28 cellular contexts compared by ENCODE assay signal in genomic region chr22:19968450-19968891, GRCh38. TPM values are rescaled to one million over a fixed set of nuclear protein-coding genes. Genes with fewer than 3 reads are reported as not detected.
"Had no signal": no experiment of that assay in that cellular context is flagged by ENCODE, and none has a peak within 500 bp of the region (broad histone marks: within the 10 kb centered on the region; RNA-seq: fewer than 3 reads in every experiment).

No MANE protein-coding gene starts in this region.

- H3K27me3 ChIP-seq: brain microvascular endothelial cell, dorsolateral prefrontal cortex, neutrophil, ovary, suprapubic skin, tibial artery, upper lobe of right lung had no signal

- FAIRE-seq: astrocyte had no signal

- H3K9me3 ChIP-seq: lower lobe of right lung, mucosa of descending colon, neutrophil, ovary, suprapubic skin, tibial artery, upper lobe of right lung had no signal

- H3K36me3 ChIP-seq: ovary had no signal

- H3K4me2 ChIP-seq: smooth muscle cell had no signal

- DNase-seq: activated CD4-positive, alpha-beta memory T cell treated with anti-CD3 and anti-CD28 coated beads for 36 hours; activated CD4-positive, alpha-beta T cell treated with anti-CD3 and anti-CD28 coated beads for 36 hours; activated CD4-positive, CD25-positive, alpha-beta regulatory T cell; activated CD8-positive, alpha-beta memory T cell treated with anti-CD3 and anti-CD28 coated beads, Interleukin-2, amount 50 U/mL, for 4 hours; activated gamma-delta T cell; activated naive CD4-positive, alpha-beta T cell treated with anti-CD3 and anti-CD28 coated beads, Interleukin-2, amount 10 ng/mL, durations not matched to agents 7 days and 5 days; activated naive CD8-positive, alpha-beta T cell treated with anti-CD3 and anti-CD28 coated beads, Interleukin-2, amount 10 ng/mL, durations not matched to agents 7 days and 5 days; activated T-cell treated with anti-CD3 and anti-CD28 coated beads, Interleukin-2, amount 50 U/mL, for 24 hours; brain microvascular endothelial cell; dorsolateral prefrontal cortex; effector memory CD4-positive, alpha-beta T cell; head of caudate nucleus; hypothalamus; immature natural killer cell; lower lobe of right lung; ovary; stimulated activated CD4-positive, alpha-beta T cell treated with anti-CD3 and anti-CD28 coated beads, Interleukin-1b, Interleukin-23, amount 100 ng/mL, for 48 hours; stimulated activated CD4-positive, alpha-beta T cell treated with anti-CD3 and anti-CD28 coated beads, Interleukin-4, amount 100 ng/mL, for 4 hours; stimulated activated CD8-positive, alpha-beta memory T cell treated with anti-CD3 and anti-CD28 coated beads, Interleukin-4, amount 100 ng/mL, for 48 hours; T-helper 1 cell; tibial artery; upper lobe of right lung had no signal

- H3K27ac ChIP-seq: brain microvascular endothelial cell, coronary artery, lower lobe of right lung, neutrophil, ovary, suprapubic skin, tibial artery, upper lobe of right lung had no signal

- H3K4me3 ChIP-seq: coronary artery, dorsolateral prefrontal cortex, lower lobe of right lung, mucosa of descending colon, ovary, smooth muscle cell, suprapubic skin, tibial artery, upper lobe of right lung had no signal

RNA-seq across cellular contexts. Expression of gene TXNRD2, which starts 26.9 kb away (rescaled TPM):
- total RNA-seq: smooth muscle cell had no signal
